ENCODE assay signal across 17 cellular contexts in genomic region chr5:40775846-40776657, GRCh38. TPM values are rescaled to one million over a fixed set of nuclear protein-coding genes. Genes with fewer than 3 reads are reported as not detected.
DNase-seq lines count a peak whose midpoint lies in the region; FAIRE-seq and TF ChIP-seq lines count a peak whose summit lies in the region.
"Had no signal": no experiment of that assay in that cellular context is flagged by ENCODE, and none has a peak within 500 bp of the region (broad histone marks: within the 10 kb centered on the region; RNA-seq: fewer than 3 reads in every experiment).

No MANE protein-coding gene starts in this region.

- FAIRE-seq in frontal cortex (lab: Jason Lieb, UNC), result no peak
- FAIRE-seq: GM12892 had no signal

- H3K4me1 ChIP-seq in spleen, result peaks cover 0 to 42% (median 20%) of the 10 kb centered on the region in 6 donors
- H3K4me1 ChIP-seq: foreskin keratinocyte had no signal

- no peaks in the 10 kb centered on the region for H3K9me3 ChIP-seq in spleen
- H3K9me3 ChIP-seq: vagina had no signal

- peak overlapping the region; percentile 11 for H3K27ac Mint-ChIP-seq in activated CD4-positive, alpha-beta T cell treated with anti-CD3 and anti-CD28 coated beads, Interleukin-2, amount 10 ng/mL, durations not matched to agents 24 days and 14 days
- peak overlapping the region; percentile 23 for H3K27ac Mint-ChIP-seq in endothelial cell (ENCODE audit: unreplicated experiment)
- H3K27ac Mint-ChIP-seq: T-helper 1 cell treated with Interleukin-12 subunit alpha and Interleukin-12 subunit beta and Interleukin-4 antibody, amounts not matched to agents 30 μg/mL and 1 μg/mL, for 36 hours had no signal

- peaks cover 28% of the 10 kb centered on the region for H3K36me3 Mint-ChIP-seq in activated CD4-positive, alpha-beta T cell treated with anti-CD3 and anti-CD28 coated beads, Interleukin-2, amount 10 ng/mL, durations not matched to agents 24 days and 14 days (ENCODE audit: low read depth)
- peaks cover 21% of the 10 kb centered on the region for H3K36me3 Mint-ChIP-seq in endothelial cell (ENCODE audit: low read depth, unreplicated experiment)
- H3K36me3 Mint-ChIP-seq: IgD-negative memory B cell had no signal

- no peaks in the 10 kb centered on the region for H3K9me3 Mint-ChIP-seq in activated CD4-positive, alpha-beta T cell treated with anti-CD3 and anti-CD28 coated beads, Interleukin-2, amount 10 ng/mL, durations not matched to agents 24 days and 14 days
- no peaks in the 10 kb centered on the region for H3K9me3 Mint-ChIP-seq in endothelial cell (ENCODE audit: unreplicated experiment)
- H3K9me3 Mint-ChIP-seq: IgD-negative memory B cell; neural crest cell; T-helper 1 cell treated with Interleukin-12 subunit alpha and Interleukin-12 subunit beta and Interleukin-4 antibody, amounts not matched to agents 30 μg/mL and 1 μg/mL, for 36 hours had no signal

- TF ChIP-seq CTCF in endothelial cell (IDR thresholded peaks at IDR 0.05; ENCODE audit: unreplicated experiment) (no peak), spleen (IDR thresholded peaks at IDR 0.05 in 8 of 11, conservative IDR thresholded peaks at IDR 0.05 in 3 of 11) (no peak)

- no peak for TF ChIP-seq POLR2A in spleen (IDR thresholded peaks at IDR 0.05)

- H3K36me3 ChIP-seq in spleen, result peaks cover 0 to 70% (median 37%) of the 10 kb centered on the region in 6 donors

- no peak for DNase-seq in activated CD4-positive, alpha-beta T cell treated with anti-CD3 and anti-CD28 coated beads, Interleukin-2, amount 10 ng/mL, durations not matched to agents 24 days and 14 days
- DNase-seq in activated CD4-positive, alpha-beta T cell treated with anti-CD3 and anti-CD28 coated beads, Interleukin-2, amount 50 U/mL, for 1 hour, result no peak
- DNase-seq in SK-MEL-5 (ENCODE audit: low read depth, low spot score) (peak; percentile 37), endothelial cell (ENCODE audit: low spot score) (no peak), spleen (no peak), kidney glomerular epithelial cell (lab: John Stamatoyannopoulos, UW) (no peak), NCI-H2081 (lab: John Stamatoyannopoulos, UW) (no peak), frontal cortex (ENCODE audit: low spot score in 2 of 2) (no peak)
- DNase-seq: activated CD8-positive, alpha-beta memory T cell treated with anti-CD3 and anti-CD28 coated beads for 24 hours; dorsolateral prefrontal cortex; foreskin keratinocyte; NCI-H2081 treated with DMSO at 0.1 percent for 48 hours had no signal

- H3K4me3 Mint-ChIP-seq in activated CD4-positive, alpha-beta T cell treated with anti-CD3 and anti-CD28 coated beads, Interleukin-2, amount 10 ng/mL, durations not matched to agents 24 days and 14 days, result no peak overlapping the region
- H3K4me3 Mint-ChIP-seq in endothelial cell (ENCODE audit: unreplicated experiment), result no peak overlapping the region
- H3K4me3 Mint-ChIP-seq: IgD-negative memory B cell; neural crest cell; T-helper 1 cell treated with Interleukin-12 subunit alpha and Interleukin-12 subunit beta and Interleukin-4 antibody, amounts not matched to agents 30 μg/mL and 1 μg/mL, for 36 hours had no signal

- no peaks in the 10 kb centered on the region for H3K27me3 ChIP-seq in spleen (replicated peaks in 1 of 7)
- H3K27me3 ChIP-seq: dorsolateral prefrontal cortex, foreskin keratinocyte, vagina had no signal

- no peak overlapping the region for H3K4me3 ChIP-seq in spleen
- H3K4me3 ChIP-seq: dorsolateral prefrontal cortex, vagina had no signal

- in situ Hi-C loops in SK-MEL-5 (cut with HindIII; ENCODE audit: low pct_unique_long_range_greater_than_20kb, low sequenced_read_pairs), result no loop called here

- intact Hi-C loops in activated CD4-positive, alpha-beta T cell treated with anti-CD3 and anti-CD28 coated beads, Interleukin-2, amount 10 ng/mL, durations not matched to agents 24 days and 14 days (cut with micrococcal nuclease), result no loop called here
- intact Hi-C loops in spleen (cut with DNase I; ENCODE audit: low total_unique reads), result no loop called here

- no peaks in the 10 kb centered on the region for H3K27me3 Mint-ChIP-seq in activated CD4-positive, alpha-beta T cell treated with anti-CD3 and anti-CD28 coated beads, Interleukin-2, amount 10 ng/mL, durations not matched to agents 24 days and 14 days
- H3K27me3 Mint-ChIP-seq in endothelial cell (ENCODE audit: unreplicated experiment), result peaks cover 1% of the 10 kb centered on the region
- H3K27me3 Mint-ChIP-seq: IgD-negative memory B cell had no signal

- 70 to 83% (median 74%) methylated on average over 6 of the region's 6 CpGs for WGBS in spleen, 5 donors

- H3K4me1 Mint-ChIP-seq in activated CD4-positive, alpha-beta T cell treated with anti-CD3 and anti-CD28 coated beads, Interleukin-2, amount 10 ng/mL, durations not matched to agents 24 days and 14 days, result peaks cover 8% of the 10 kb centered on the region
- peaks cover 12% of the 10 kb centered on the region for H3K4me1 Mint-ChIP-seq in endothelial cell (ENCODE audit: unreplicated experiment)
- H3K4me1 Mint-ChIP-seq: neural crest cell had no signal

- H3K27ac ChIP-seq in spleen, result peak overlapping the region in 5 of 8 donors; percentile 6 to 46 (median 37)
- H3K27ac ChIP-seq: foreskin keratinocyte, vagina had no signal

RNA-seq across cellular contexts. Expression of gene TTC33, which starts 20.3 kb away (rescaled TPM):
- 22.7 and 23.1 TPM in 2 replicates for total RNA-seq in activated CD4-positive, alpha-beta T cell treated with anti-CD3 and anti-CD28 coated beads, Interleukin-2, amount 10 ng/mL, durations not matched to agents 24 days and 14 days
- 20.4 and 21.6 TPM in 2 replicates for total RNA-seq in SK-MEL-5 (2014; rRNA removed; shearing (Covaris generic))
- 7.9 and 11.6 TPM in 2 replicates for polyA plus RNA-seq in SK-MEL-5 (2015; cell fraction: cytosol; rRNA removed)
- polyA plus RNA-seq in SK-MEL-5 (2015; cell fraction: nucleus; rRNA removed), result 16.7 and 17.6 TPM in 2 replicates
- 8.6 TPM for total RNA-seq in endothelial cell (ENCODE audit: unreplicated experiment)
- total RNA-seq in spleen, result 10 to 100 TPM in 6 of 7 donors, 1 to 10 TPM in 1; 9.3 to 17.9 (median 16.2) TPM
- polyA plus RNA-seq in spleen, result 1 to 10 TPM; 4.3 to 6.3 (median 6.0) TPM
- total RNA-seq in frontal cortex, result 64.4 TPM

RNA-seq across cellular contexts. Expression of gene PRKAA1, which starts 22.1 kb away (rescaled TPM):
- 44.8 and 49.1 TPM in 2 replicates for total RNA-seq in activated CD4-positive, alpha-beta T cell treated with anti-CD3 and anti-CD28 coated beads, Interleukin-2, amount 10 ng/mL, durations not matched to agents 24 days and 14 days
- total RNA-seq in SK-MEL-5 (2014; rRNA removed; shearing (Covaris generic)), result 93.3 and 96.9 TPM in 2 replicates
- 47.3 and 53.2 TPM in 2 replicates for polyA plus RNA-seq in SK-MEL-5 (2015; cell fraction: cytosol; rRNA removed)
- polyA plus RNA-seq in SK-MEL-5 (2015; cell fraction: nucleus; rRNA removed), result 288 and 291 TPM in 2 replicates
- total RNA-seq in endothelial cell (ENCODE audit: unreplicated experiment), result 95.4 TPM
- total RNA-seq in spleen, result 100 to 1,000 TPM in 3 of 7 donors, 10 to 100 TPM in 4; 81.1 to 128 (median 98.7) TPM
- polyA plus RNA-seq in spleen, result 10 to 100 TPM; 16.0 to 25.3 (median 21.4) TPM
- total RNA-seq in frontal cortex, result 61.1 TPM

RNA-seq across cellular contexts. Expression of gene RPL37, which starts 59.0 kb away (rescaled TPM):
- total RNA-seq in activated CD4-positive, alpha-beta T cell treated with anti-CD3 and anti-CD28 coated beads, Interleukin-2, amount 10 ng/mL, durations not matched to agents 24 days and 14 days, result 1,546 and 1,565 TPM in 2 replicates
- total RNA-seq in SK-MEL-5 (2014; rRNA removed; shearing (Covaris generic)), result 4,634 and 5,256 TPM in 2 replicates
- polyA plus RNA-seq in SK-MEL-5 (2015; cell fraction: cytosol; rRNA removed), result 345 and 817 TPM in 2 replicates
- polyA plus RNA-seq in SK-MEL-5 (2015; cell fraction: nucleus; rRNA removed), result 46.1 and 87.6 TPM in 2 replicates
- total RNA-seq in endothelial cell (ENCODE audit: unreplicated experiment) (1,272 TPM), spleen (1,000 to 10,000 TPM in 4 of 7 donors, 100 to 1,000 TPM in 3; 278 to 1,416 (median 1,048) TPM), frontal cortex (1,378 TPM)
- 1,000 to 10,000 TPM; 2,182 to 5,876 (median 5,099) TPM for polyA plus RNA-seq in spleen
